ENCODE assay signal across 8 cellular contexts in genomic region chr4:152778656-152779512, GRCh38. TPM values are rescaled to one million over a fixed set of nuclear protein-coding genes. Genes with fewer than 3 reads are reported as not detected.
DNase-seq lines count a peak whose midpoint lies in the region; ATAC-seq and TF ChIP-seq lines count a peak whose summit lies in the region.

No MANE protein-coding gene starts in this region.

- H3K9ac ChIP-seq in HUES48 (ENCODE audit: low read depth, low read length) = peak overlapping the region; percentile 77

- H3K27me3 ChIP-seq in HUES48 (ENCODE audit: control insufficient read depth, insufficient read depth, low read length) = peaks cover 8% of the 10 kb centered on the region; the same call in 1 of the 2 replicates

- H3K36me3 ChIP-seq in HUES48 (ENCODE audit: control insufficient read depth, insufficient read depth, low read length) = 0 out of 2 replicates have a peak, but pooled peaks cover 5% of the 10 kb centered on the region

- DNase-seq in DMS79 treated with DMSO at 0.1 percent for 48 hours (lab: John Stamatoyannopoulos, UW) = peak; percentile 22
- no peak for DNase-seq in DMS79 (lab: John Stamatoyannopoulos, UW)
- peak; percentile 25 for DNase-seq in choroid plexus epithelial cell (ENCODE audit: low read depth)
- DNase-seq in left lobe of liver (ENCODE audit: low spot score) = no peak
- peak; percentile 20 to 27 for DNase-seq in stimulated activated CD4-positive, alpha-beta T cell treated with anti-CD3 and anti-CD28 coated beads, Interleukin-2, amount 100 ng/mL, for 48 hours
- no peak for DNase-seq in NCI-H187 (lab: John Stamatoyannopoulos, UW)

- no peaks in the 10 kb centered on the region for H3K9me3 ChIP-seq in HUES48 (ENCODE audit: control insufficient read depth, insufficient read depth, low read length)

- TF ChIP-seq CTCF in VCaP (conservative IDR thresholded peaks at IDR 0.05) (no peak), choroid plexus epithelial cell (conservative IDR thresholded peaks at IDR 0.05; ENCODE audit: low read depth, low read length) (no peak)

- peaks cover 14% of the 10 kb centered on the region for H3K4me1 ChIP-seq in HUES48 (ENCODE audit: control insufficient read depth, insufficient read depth, low read length)

- H3K27ac ChIP-seq in HUES48 (ENCODE audit: low read depth, low read length) = peak overlapping the region; percentile 96
- H3K27ac ChIP-seq in VCaP = peak overlapping the region; percentile 87

- H3K4me3 ChIP-seq in HUES48 (ENCODE audit: low read depth, low read length) (peak overlapping the region; percentile 83), choroid plexus epithelial cell (ENCODE audit: low read depth, low read length) (peak overlapping the region; percentile 86)

- ATAC-seq in left lobe of liver = peak; percentile 7

RNA-seq across cellular contexts. Expression of gene TIGD4, which starts 0.6 kb away (rescaled TPM):
- 0.08 TPM for total RNA-seq in left lobe of liver

RNA-seq across cellular contexts. Expression of gene ARFIP1, which starts 0.9 kb away (rescaled TPM):
- total RNA-seq in left lobe of liver = 9.0 TPM

Comparison
In these comparisons a context has a peak if more than half of its experiments do, and no peak if none do; other contexts are left out.
1. DNase-seq: peak in DMS79 treated with DMSO at 0.1 percent for 48 hours (single experiment), choroid plexus epithelial cell (single experiment) and stimulated activated CD4-positive, alpha-beta T cell treated with anti-CD3 and anti-CD28 coated beads, Interleukin-2, amount 100 ng/mL, for 48 hours (2 of 2); none in DMS79 (single experiment), left lobe of liver (single experiment) and NCI-H187 (0 of 2).